Comparison of ENCODE assay signal across 13 cellular contexts in genomic region chr3:10548997-10549396, GRCh38. TPM values are rescaled to one million over a fixed set of nuclear protein-coding genes. Genes with fewer than 3 reads are reported as not detected.
DNase-seq lines count a peak whose midpoint lies in the region; ATAC-seq and TF ChIP-seq lines count a peak whose summit lies in the region.
"Had no signal": no experiment of that assay in that cellular context is flagged by ENCODE, and none has a peak within 500 bp of the region (broad histone marks: within the 10 kb centered on the region; RNA-seq: fewer than 3 reads in every experiment).

No MANE protein-coding gene starts in this region.

- in situ Hi-C loops in mammary epithelial cell (cut with MboI; ENCODE audit: low sequenced_read_pairs in 2 of 2) = no loop called here

- TF ChIP-seq CTCF in mammary epithelial cell (conservative IDR thresholded peaks at IDR 0.05 in 1 of 2, IDR thresholded peaks at IDR 0.05 in 1 of 2; ENCODE audit: extremely low read depth in 1 of 2, insufficient read depth in 1 of 2, low read depth in 1 of 2, low read length in 2 of 2) = no peak

- no peaks in the 10 kb centered on the region for H3K36me3 Mint-ChIP-seq in T-helper 17 cell (ENCODE audit: low read depth)
- H3K36me3 Mint-ChIP-seq: memory B cell had no signal

- no TSS peak for BruUV-seq in mammary epithelial cell (replicated peaks; lab: Mats Ljungman, UMichigan)

- H3K79me2 ChIP-seq in mammary epithelial cell (ENCODE audit: insufficient read depth, low read length) = no peaks in the 10 kb centered on the region

- CTCF ChIA-PET in mammary epithelial cell (lab: Charles Lee; ENCODE audit: low non-redundant PET) = no interaction called here

- H3K27ac ChIP-seq in mammary epithelial cell (ENCODE audit: insufficient read depth, low read depth, low read length) = no peak overlapping the region

- peaks cover 29% of the 10 kb centered on the region for H3K4me1 ChIP-seq in mammary epithelial cell (ENCODE audit: insufficient read depth, low read length)

- dilution Hi-C loops in mammary epithelial cell (cut with HindIII; ENCODE audit: low sequenced_read_pairs) = no loop called here

- no peak for TF ChIP-seq POLR2A in GM18505 (IDR thresholded peaks at IDR 0.05; ENCODE audit: borderline replicate concordance, extremely low read depth, insufficient read depth, insufficient read length)

- intact Hi-C loops in mammary epithelial cell (cut with micrococcal nuclease) = no loop called here

- H3K4me3 ChIP-seq in mammary epithelial cell (replicated peaks in 1 of 3; ENCODE audit: insufficient read depth in 1 of 3, low read depth in 2 of 3, low read length in 3 of 3) = no peak overlapping the region

- no peaks in the 10 kb centered on the region for H4K20me1 ChIP-seq in mammary epithelial cell (ENCODE audit: insufficient read depth, low read length)

- H3K9me3 ChIP-seq in T-helper 17 cell (ENCODE audit: control insufficient read depth, low read length, poor library complexity, severe bottlenecking) (no peaks in the 10 kb centered on the region), mammary epithelial cell (replicated peaks; ENCODE audit: insufficient read depth, low read length) (no peaks in the 10 kb centered on the region)

- H3K36me3 ChIP-seq in mammary epithelial cell (ENCODE audit: insufficient read depth, low read length) = no peaks in the 10 kb centered on the region

- no peak overlapping the region for H3K27ac Mint-ChIP-seq in T-helper 17 cell
- H3K27ac Mint-ChIP-seq: memory B cell had no signal

- H3K4me3 Mint-ChIP-seq in T-helper 17 cell = peak overlapping the region; percentile 31
- H3K4me3 Mint-ChIP-seq: memory B cell had no signal

- H3K4me1 Mint-ChIP-seq in T-helper 17 cell = peaks cover 10% of the 10 kb centered on the region

- peak; percentile 7 for DNase-seq in activated gamma-delta T cell treated with anti-CD3 and anti-CD28 coated beads, Interleukin-2, amount 50 U/mL, for 16 hours (ENCODE audit: low read depth)
- DNase-seq in activated gamma-delta T cell treated with Interleukin-2 at 50 U/mL for 16 hours (no peak), T-helper 17 cell (no peak), mammary epithelial cell (peak; percentile 46), UCSD-AML1 (lab: John Stamatoyannopoulos, UW; ENCODE audit: unreplicated experiment) (no peak)
- DNase-seq in stimulated activated naive CD8-positive, alpha-beta T cell treated with anti-CD3 and anti-CD28 coated beads, Interleukin-15, Interleukin-2, amounts not matched to agents 100 U/mL and 50 U/mL, for 24 hours = peak; percentile 36
- DNase-seq: DMS79 treated with DMSO at 0.1 percent for 48 hours, NCI-H2227 treated with DMSO at 0.1 percent for 48 hours, occipital lobe, Right ventricle myocardium superior had no signal

- H3K27me3 ChIP-seq in mammary epithelial cell (ENCODE audit: insufficient read depth, low read length) = no peaks in the 10 kb centered on the region

- H3K9ac ChIP-seq in mammary epithelial cell (ENCODE audit: insufficient read depth, low read length) = no peak overlapping the region

- no peak overlapping the region for H3K4me2 ChIP-seq in mammary epithelial cell (ENCODE audit: insufficient read depth, low read depth, low read length)

- H3K27me3 Mint-ChIP-seq in T-helper 17 cell = peaks cover 31% of the 10 kb centered on the region

- no peak overlapping the region for H2AFZ ChIP-seq in mammary epithelial cell (ENCODE audit: low read depth, low read length)

- ATAC-seq in T-helper 17 cell (no peak), GM18505 (IDR thresholded peaks at IDR 0.05; ENCODE audit: unreplicated experiment) (no peak), HG02588 (IDR thresholded peaks at IDR 0.05; ENCODE audit: unreplicated experiment) (no peak)
- ATAC-seq in stimulated activated naive CD8-positive, alpha-beta T cell treated with anti-CD3 and anti-CD28 coated beads, Interleukin-15, Interleukin-2, amounts not matched to agents 100 U/mL and 50 U/mL, for 24 hours = peak; percentile 78

RNA-seq across cellular contexts. Expression of gene ATP2B2, which starts 43.6 kb away (rescaled TPM):
- total RNA-seq in T-helper 17 cell (not detected), mammary epithelial cell (not detected)
- polyA plus RNA-seq in mammary epithelial cell = not detected
- polyA minus RNA-seq in mammary epithelial cell = not detected
- total RNA-seq: Right ventricle myocardium superior had no signal

Comparison
In these comparisons a context has a peak if more than half of its experiments do, and no peak if none do; other contexts are left out.
1. DNase-seq: peak in activated gamma-delta T cell treated with anti-CD3 and anti-CD28 coated beads, Interleukin-2, amount 50 U/mL, for 16 hours (single experiment), mammary epithelial cell (single experiment) and stimulated activated naive CD8-positive, alpha-beta T cell treated with anti-CD3 and anti-CD28 coated beads, Interleukin-15, Interleukin-2, amounts not matched to agents 100 U/mL and 50 U/mL, for 24 hours (single experiment); none in activated gamma-delta T cell treated with Interleukin-2 at 50 U/mL for 16 hours (single experiment), T-helper 17 cell (0 of 3) and UCSD-AML1 (single experiment).